Comparison of ENCODE assay signal across 16 cellular contexts in the genomic region with DNA sequence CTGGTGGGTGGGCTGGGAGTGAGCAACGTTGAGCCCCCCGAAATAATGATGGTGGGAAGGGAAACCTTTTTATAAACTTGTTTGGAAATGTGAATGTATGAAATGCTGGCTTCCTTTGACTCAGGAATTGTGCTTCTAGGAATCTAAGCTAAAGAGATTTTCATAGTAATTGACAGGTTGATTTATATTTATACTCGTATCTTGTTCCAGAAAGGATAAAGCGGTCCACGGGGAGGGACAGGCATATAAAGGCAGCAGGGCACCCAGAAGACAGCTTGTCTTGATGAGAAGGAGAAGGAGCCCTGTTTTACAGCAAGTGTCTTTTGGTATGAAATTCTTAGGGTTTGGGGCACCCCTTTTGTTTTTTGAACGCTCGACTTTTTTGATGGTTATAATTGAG.
DNase-seq lines count a peak whose midpoint lies in the region; ATAC-seq, FAIRE-seq and TF ChIP-seq lines count a peak whose summit lies in the region.
"Had no signal": no experiment of that assay in that cellular context is flagged by ENCODE, and none has a peak within 500 bp of the region (broad histone marks: within the 10 kb centered on the region; RNA-seq: fewer than 3 reads in every experiment).

No MANE protein-coding gene starts in this region.

- DNase-seq in A673 (ENCODE audit: low spot score) = peak; percentile 31
- DNase-seq in HEK293T (ENCODE audit: extremely low spot score) = no peak
- DNase-seq in endothelial cell of umbilical vein (ENCODE audit: low read depth, low spot score) = no peak
- DNase-seq in osteoblast (ENCODE audit: insufficient read length, low spot score, missing footprints) = peak; percentile 80
- DNase-seq in midbrain (lab: John Stamatoyannopoulos, UW) = no peak
- DNase-seq in activated naive CD4-positive, alpha-beta T cell (lab: John Stamatoyannopoulos, UW) = no peak
- DNase-seq: ACHN; BE2C; Caco-2; CD4-positive, alpha-beta T cell; H9 had no signal

- H3K36me3 ChIP-seq in A673 (ENCODE audit: insufficient read depth, low read length, poor library complexity, severe bottlenecking) (no peaks in the 10 kb centered on the region), endothelial cell of umbilical vein (ENCODE audit: control insufficient read depth in 2 of 2, extremely low read depth in 1 of 2, insufficient read depth in 2 of 2, low read length in 2 of 2) (no peaks in the 10 kb centered on the region), osteoblast (ENCODE audit: insufficient read depth, low read length) (no peaks in the 10 kb centered on the region)
- H3K36me3 ChIP-seq: BE2C had no signal

- no peak overlapping the region for H3K9ac ChIP-seq in endothelial cell of umbilical vein (replicated peaks; ENCODE audit: extremely low read depth, insufficient read depth, low read length)

- H3K27me3 ChIP-seq in A673 (replicated peaks; ENCODE audit: insufficient read depth, low read depth, low read length, poor library complexity) (no peaks in the 10 kb centered on the region), endothelial cell of umbilical vein (ENCODE audit: control insufficient read depth in 2 of 2, insufficient read depth in 2 of 2, low read length in 2 of 2) (no peaks in the 10 kb centered on the region), osteoblast (ENCODE audit: insufficient read depth, low read length) (no peaks in the 10 kb centered on the region)
- H3K27me3 ChIP-seq: BE2C had no signal

- TF ChIP-seq CTCF in A673 (conservative IDR thresholded peaks at IDR 0.05; ENCODE audit: low read depth, low read length) = no peak
- TF ChIP-seq CTCF in endothelial cell of umbilical vein (IDR thresholded peaks at IDR 0.05; ENCODE audit: extremely low read depth in 1 of 2, insufficient read depth in 1 of 2, low read depth in 1 of 2, low read length in 2 of 2) = no peak
- no peak for TF ChIP-seq CTCF in osteoblast (IDR thresholded peaks at IDR 0.05; ENCODE audit: extremely low read depth, low read depth, low read length)

- dilution Hi-C loops in endothelial cell of umbilical vein (cut with MboI; ENCODE audit: extremely low pct_ligation_motif_present, low sequenced_read_pairs) = no loop called here

- peak; percentile 35 for FAIRE-seq in endothelial cell of umbilical vein (lab: Jason Lieb, UNC)
- FAIRE-seq: D721Med, G401.6, H1 had no signal

- H3K4me2 ChIP-seq in endothelial cell of umbilical vein (ENCODE audit: insufficient read depth, low read length) = no peak overlapping the region
- no peak overlapping the region for H3K4me2 ChIP-seq in osteoblast (ENCODE audit: insufficient read depth, low read length)

- no peak overlapping the region for H3K27ac ChIP-seq in A673 (ENCODE audit: low read depth, low read length, poor library complexity, severe bottlenecking)
- H3K27ac ChIP-seq in endothelial cell of umbilical vein (ENCODE audit: insufficient read depth, low read depth, low read length) = no peak overlapping the region
- no peak overlapping the region for H3K27ac ChIP-seq in osteoblast (ENCODE audit: low read depth, low read length)
- H3K27ac ChIP-seq: C4-2B had no signal

- TF ChIP-seq POLR2A in endothelial cell of umbilical vein (IDR thresholded peaks at IDR 0.05; ENCODE audit: low read depth, low read length) = no peak

- H3K4me1 ChIP-seq in A673 (ENCODE audit: insufficient read depth, low read length, poor library complexity, severe bottlenecking) = peaks cover 31% of the 10 kb centered on the region
- H3K4me1 ChIP-seq in endothelial cell of umbilical vein (ENCODE audit: control insufficient read depth, extremely low read depth, insufficient read depth, low read length) = peaks cover 6% of the 10 kb centered on the region
- peaks cover 4% of the 10 kb centered on the region for H3K4me1 ChIP-seq in osteoblast (ENCODE audit: insufficient read depth, low read length)
- H3K4me1 ChIP-seq: Caco-2 had no signal

- BruUV-seq in A673 (replicated peaks; lab: Mats Ljungman, UMichigan) (no TSS peak), endothelial cell of umbilical vein (replicated peaks; lab: Mats Ljungman, UMichigan) (no TSS peak)

- H3K4me3 ChIP-seq in A673 (ENCODE audit: low read depth, low read length, poor library complexity, severe bottlenecking) (no peak overlapping the region), endothelial cell of umbilical vein (replicated peaks in 1 of 3; ENCODE audit: insufficient read depth in 1 of 3, low read depth in 1 of 3, low read length in 3 of 3) (no peak overlapping the region), osteoblast (ENCODE audit: insufficient read depth, low read length) (no peak overlapping the region)

- intact Hi-C loops in A673 (cut with micrococcal nuclease; ENCODE audit: unreplicated experiment) (no loop called here), endothelial cell of umbilical vein (cut with micrococcal nuclease) (no loop called here)

- H3K79me2 ChIP-seq in endothelial cell of umbilical vein (ENCODE audit: control insufficient read depth, insufficient read depth, low read length) (no peaks in the 10 kb centered on the region), osteoblast (ENCODE audit: insufficient read depth, low read length) (peaks cover 53% of the 10 kb centered on the region)

- POLR2A ChIA-PET in A673 (lab: Charles Lee; ENCODE audit: low non-redundant PET) (no interaction called here), HEK293T (lab: Yijun Ruan, JAX) (no interaction called here), endothelial cell of umbilical vein (lab: Charles Lee) (no interaction called here)

- CTCF ChIA-PET in A673 (lab: Charles Lee) = no interaction called here
- CTCF ChIA-PET in HEK293T (lab: Yijun Ruan, JAX) = no interaction called here
- CTCF ChIA-PET in endothelial cell of umbilical vein (lab: Charles Lee) = interaction anchor here (1.5 to 1.9 kb wide), 2 partner anchors 13 to 57 kb away, joined by 4 to 5 read pairs; no protein-coding TSS in a partner anchor

- no peak for ATAC-seq in GM21786 (IDR thresholded peaks at IDR 0.05; ENCODE audit: unreplicated experiment)

- no peak overlapping the region for H2AFZ ChIP-seq in endothelial cell of umbilical vein (ENCODE audit: low read depth, low read length)
- H2AFZ ChIP-seq in osteoblast (ENCODE audit: low read length) = no peak overlapping the region

- no peaks in the 10 kb centered on the region for H3K9me3 ChIP-seq in A673 (ENCODE audit: low read depth, low read length, poor library complexity, severe bottlenecking)
- H3K9me3 ChIP-seq in endothelial cell of umbilical vein (replicated peaks; ENCODE audit: control insufficient read depth, insufficient read depth, low read length) = no peaks in the 10 kb centered on the region
- no peaks in the 10 kb centered on the region for H3K9me3 ChIP-seq in osteoblast (ENCODE audit: low read depth, low read length)
- H3K9me3 ChIP-seq: BE2C, Caco-2 had no signal

- peaks cover 3% of the 10 kb centered on the region for H4K20me1 ChIP-seq in endothelial cell of umbilical vein (replicated peaks; ENCODE audit: control insufficient read depth, extremely low read depth, insufficient read depth, low read length)
- H4K20me1 ChIP-seq in osteoblast (ENCODE audit: insufficient read depth, low read length) = peaks cover 8% of the 10 kb centered on the region

- no peaks in the 10 kb centered on the region for H3K9me1 ChIP-seq in endothelial cell of umbilical vein (replicated peaks; ENCODE audit: control insufficient read depth, extremely low read depth, insufficient read depth, low read length)

TF ChIP-seq in HEK293T, 16 proteins besides CTCF, POLR2A, EP300 and RAD21:
- TF ChIP-seq ARNT (IDR thresholded peaks at IDR 0.05) (no peak), NFRKB (IDR thresholded peaks at IDR 0.05) (no peak)
- TF ChIP-seq, protein P1, sequence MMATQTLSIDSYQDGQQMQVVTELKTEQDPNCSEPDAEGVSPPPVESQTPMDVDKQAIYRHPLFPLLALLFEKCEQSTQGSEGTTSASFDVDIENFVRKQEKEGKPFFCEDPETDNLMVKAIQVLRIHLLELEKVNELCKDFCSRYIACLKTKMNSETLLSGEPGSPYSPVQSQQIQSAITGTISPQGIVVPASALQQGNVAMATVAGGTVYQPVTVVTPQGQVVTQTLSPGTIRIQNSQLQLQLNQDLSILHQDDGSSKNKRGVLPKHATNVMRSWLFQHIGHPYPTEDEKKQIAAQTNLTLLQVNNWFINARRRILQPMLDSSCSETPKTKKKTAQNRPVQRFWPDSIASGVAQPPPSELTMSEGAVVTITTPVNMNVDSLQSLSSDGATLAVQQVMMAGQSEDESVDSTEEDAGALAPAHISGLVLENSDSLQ (IDR thresholded peaks at IDR 0.05) = 0 out of 2 replicates have a peak, but pooled peaks have one; percentile 15

TF ChIP-seq in endothelial cell of umbilical vein, 7 proteins besides CTCF, POLR2A, EP300 and RAD21:
- TF ChIP-seq, protein P2, sequence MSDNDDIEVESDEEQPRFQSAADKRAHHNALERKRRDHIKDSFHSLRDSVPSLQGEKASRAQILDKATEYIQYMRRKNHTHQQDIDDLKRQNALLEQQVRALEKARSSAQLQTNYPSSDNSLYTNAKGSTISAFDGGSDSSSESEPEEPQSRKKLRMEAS (IDR thresholded peaks at IDR 0.05; ENCODE audit: insufficient read depth, insufficient read length) = no peak
- no peak for TF ChIP-seq EZH2 (IDR thresholded peaks at IDR 0.05; ENCODE audit: borderline replicate concordance, low read depth, low read length, severe bottlenecking)
- TF ChIP-seq MYC (IDR thresholded peaks at IDR 0.05; ENCODE audit: low read depth, low read length) = no peak
- no peak for TF ChIP-seq FOS (IDR thresholded peaks at IDR 0.05; ENCODE audit: borderline replicate concordance, insufficient read depth, low read length)
- TF ChIP-seq POLR2AphosphoS5 (IDR thresholded peaks at IDR 0.05; ENCODE audit: insufficient read depth, low read depth, low read length) = no peak
- TF ChIP-seq JUN (IDR thresholded peaks at IDR 0.05; ENCODE audit: borderline replicate concordance, insufficient read depth, insufficient read length, low read depth) = no peak
- TF ChIP-seq GATA2 (IDR thresholded peaks at IDR 0.05; ENCODE audit: insufficient read depth, insufficient read length, low read depth, low read length) = no peak

Comparison
In these comparisons a context has a peak if more than half of its experiments do, and no peak if none do; other contexts are left out.
1. DNase-seq: peak in A673 (single experiment) and osteoblast (single experiment); none in HEK293T (single experiment), endothelial cell of umbilical vein (single experiment), midbrain (single experiment) and activated naive CD4-positive, alpha-beta T cell (0 of 4).